16 cellular contexts compared by ENCODE assay signal in the genomic region with DNA sequence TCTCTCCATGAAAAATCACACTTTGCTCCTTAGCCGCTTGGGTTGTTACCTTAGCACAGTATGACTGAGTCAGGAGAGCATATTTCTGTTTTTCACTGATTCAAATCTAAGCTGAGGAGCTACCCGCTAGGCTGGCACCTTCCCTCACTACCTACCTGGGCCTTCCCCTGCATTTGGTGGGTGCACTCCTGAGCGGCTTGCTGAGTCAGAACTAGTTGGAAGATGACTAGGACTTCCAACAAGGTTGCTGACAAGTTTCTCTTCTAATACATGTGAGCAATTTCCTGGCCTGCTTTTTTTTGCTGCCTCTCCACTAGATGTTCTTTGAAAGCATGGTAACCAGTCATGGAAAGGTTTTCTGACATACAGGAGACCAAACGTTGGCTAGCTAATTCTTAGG. TPM values are rescaled to one million over a fixed set of nuclear protein-coding genes. Genes with fewer than 3 reads are reported as not detected.
DNase-seq lines count a peak whose midpoint lies in the region; ATAC-seq, FAIRE-seq and TF ChIP-seq lines count a peak whose summit lies in the region.
"Had no signal": no experiment of that assay in that cellular context is flagged by ENCODE, and none has a peak within 500 bp of the region (broad histone marks: within the 10 kb centered on the region; RNA-seq: fewer than 3 reads in every experiment).

No MANE protein-coding gene starts in this region.

- H3K9ac ChIP-seq in PC-3 (ENCODE audit: low read length) (no peak overlapping the region), keratinocyte (ENCODE audit: control insufficient read depth, extremely low read depth, insufficient read depth, low read length) (no peak overlapping the region)

- no peaks in the 10 kb centered on the region for H3K4me1 Mint-ChIP-seq in activated naive CD4-positive, alpha-beta T cell treated with anti-CD3 and anti-CD28 coated beads, Interleukin-2, amount 10 ng/mL, durations not matched to agents 7 days and 5 days
- peaks cover 21% of the 10 kb centered on the region for H3K4me1 Mint-ChIP-seq in HFFc6 (ENCODE audit: low read depth)
- H3K4me1 Mint-ChIP-seq: H9; stimulated activated memory B cell treated with anti-CD40 and anti-IgM and Interleukin-4, amounts not matched to agents 10 μg/mL and 1 μg/mL and 100 μg/mL, for 72 hours; T-helper 17 cell had no signal

- H3K9me1 ChIP-seq in keratinocyte (ENCODE audit: control insufficient read depth, extremely low read depth, insufficient read depth, low read length), result no peaks in the 10 kb centered on the region

- peak; percentile 28 to 95 for ATAC-seq in activated naive CD4-positive, alpha-beta T cell treated with anti-CD3 and anti-CD28 coated beads, Interleukin-2, amount 50 U/mL, for 72 hours
- ATAC-seq in PC-3, result peak; percentile 83
- ATAC-seq in GM19467 (IDR thresholded peaks at IDR 0.05; ENCODE audit: unreplicated experiment), result no peak
- ATAC-seq in pancreas, result no peak
- ATAC-seq: stimulated activated memory B cell treated with anti-CD40 and anti-IgM and Interleukin-4, amounts not matched to agents 10 μg/mL and 1 μg/mL and 100 μg/mL, for 72 hours; T-helper 17 cell had no signal

- H3K27ac ChIP-seq in PC-3 (ENCODE audit: low read length) (no peak overlapping the region), keratinocyte (ENCODE audit: control insufficient read depth, insufficient read depth, low read length) (peak overlapping the region; percentile 62), pancreas (no peak overlapping the region)
- H3K27ac ChIP-seq: ascending aorta, PC-9 had no signal

- H3K27me3 Mint-ChIP-seq in activated naive CD4-positive, alpha-beta T cell treated with anti-CD3 and anti-CD28 coated beads, Interleukin-2, amount 10 ng/mL, durations not matched to agents 7 days and 5 days, result peaks cover 3% of the 10 kb centered on the region
- H3K27me3 Mint-ChIP-seq in HFFc6 (ENCODE audit: insufficient read depth), result peaks cover 9% of the 10 kb centered on the region; the same call in 1 of the 2 replicates

- POLR2A ChIA-PET in PC-3 (lab: Charles Lee; ENCODE audit: unreplicated experiment), result no interaction called here

- no peaks in the 10 kb centered on the region for H3K9me3 Mint-ChIP-seq in activated naive CD4-positive, alpha-beta T cell treated with anti-CD3 and anti-CD28 coated beads, Interleukin-2, amount 50 U/mL, for 72 hours
- H3K9me3 Mint-ChIP-seq in activated naive CD4-positive, alpha-beta T cell treated with anti-CD3 and anti-CD28 coated beads, Interleukin-2, amount 10 ng/mL, durations not matched to agents 7 days and 5 days, result no peaks in the 10 kb centered on the region
- no peaks in the 10 kb centered on the region for H3K9me3 Mint-ChIP-seq in HFFc6
- H3K9me3 Mint-ChIP-seq: H9; stimulated activated memory B cell treated with anti-CD40 and anti-IgM and Interleukin-4, amounts not matched to agents 10 μg/mL and 1 μg/mL and 100 μg/mL, for 72 hours had no signal

- WGBS in pancreas, 2 donors, result 66 to 80% methylated on average over 4 of the region's 4 CpGs

- CTCF ChIA-PET in activated naive CD4-positive, alpha-beta T cell treated with anti-CD3 and anti-CD28 coated beads, Interleukin-2, amount 10 ng/mL, durations not matched to agents 7 days and 5 days (lab: Charles Lee), result no interaction called here
- CTCF ChIA-PET in PC-3 (lab: Charles Lee), result no interaction called here

- H4K20me1 ChIP-seq in PC-3 (ENCODE audit: low read length) (no peaks in the 10 kb centered on the region), keratinocyte (ENCODE audit: control insufficient read depth, extremely low read depth, insufficient read depth, low read length) (no peaks in the 10 kb centered on the region)

- BruUV-seq in PC-3 (replicated peaks; lab: Mats Ljungman, UMichigan), result no TSS peak

- H3K36me3 Mint-ChIP-seq in activated naive CD4-positive, alpha-beta T cell treated with anti-CD3 and anti-CD28 coated beads, Interleukin-2, amount 50 U/mL, for 72 hours, result no peaks in the 10 kb centered on the region
- no peaks in the 10 kb centered on the region for H3K36me3 Mint-ChIP-seq in activated naive CD4-positive, alpha-beta T cell treated with anti-CD3 and anti-CD28 coated beads, Interleukin-2, amount 10 ng/mL, durations not matched to agents 7 days and 5 days
- no peaks in the 10 kb centered on the region for H3K36me3 Mint-ChIP-seq in HFFc6 (ENCODE audit: low read depth)
- H3K36me3 Mint-ChIP-seq: stimulated activated memory B cell treated with anti-CD40 and anti-IgM and Interleukin-4, amounts not matched to agents 10 μg/mL and 1 μg/mL and 100 μg/mL, for 72 hours had no signal

- H3K36me3 ChIP-seq in PC-3 (ENCODE audit: low read depth, low read length) (no peaks in the 10 kb centered on the region), keratinocyte (ENCODE audit: control insufficient read depth in 2 of 2, extremely low read depth in 1 of 2, insufficient read depth in 2 of 2, low read length in 2 of 2) (no peaks in the 10 kb centered on the region), pancreas (no peaks in the 10 kb centered on the region)
- H3K36me3 ChIP-seq: ascending aorta, MG63 had no signal

- H3F3A ChIP-seq in PC-3 (ENCODE audit: low read length, unreplicated experiment), result no peaks in the 10 kb centered on the region

- H3K4me3 ChIP-seq in PC-3 (ENCODE audit: low read length) (no peak overlapping the region), keratinocyte (ENCODE audit: control insufficient read depth in 2 of 3, extremely low read depth in 1 of 3, insufficient read depth in 2 of 3, low read depth in 1 of 3, low read length in 3 of 3) (no peak overlapping the region), pancreas (no peak overlapping the region)
- H3K4me3 ChIP-seq: ascending aorta, MG63, PC-9 had no signal

- peak in 1 of 2 donors; percentile 11 for DNase-seq in activated naive CD4-positive, alpha-beta T cell treated with anti-CD3 and anti-CD28 coated beads, Interleukin-2, amount 50 U/mL, for 72 hours (ENCODE audit: low spot score in 2 of 2)
- DNase-seq in activated naive CD4-positive, alpha-beta T cell treated with anti-CD3 and anti-CD28 coated beads, Interleukin-2, amount 10 ng/mL, durations not matched to agents 7 days and 5 days, result no peak
- DNase-seq in HFFc6 (peak; percentile 28), PC-3 (peak; percentile 71), keratinocyte (ENCODE audit: low read depth, low spot score) (peak; percentile 30), pancreas (no peak), RKO (ENCODE audit: low spot score) (no peak)
- DNase-seq: effector memory CD4-positive, alpha-beta T cell; H9; MG63; occipital lobe; T-helper 17 cell had no signal

- no peak for TF ChIP-seq CTCF in HFFc6 (IDR thresholded peaks at IDR 0.05)
- TF ChIP-seq CTCF in PC-3 (conservative IDR thresholded peaks at IDR 0.05; ENCODE audit: low read depth, low read length), result no peak
- no peak for TF ChIP-seq CTCF in keratinocyte (optimal IDR thresholded peaks at IDR 0.05 in 1 of 3, IDR thresholded peaks at IDR 0.05 in 1 of 3, conservative IDR thresholded peaks at IDR 0.05 in 1 of 3; ENCODE audit: extremely low read depth in 1 of 3, insufficient read depth in 2 of 3, low read length in 3 of 3)
- no peak for TF ChIP-seq CTCF in pancreas (IDR thresholded peaks at IDR 0.05)

- H2AFZ ChIP-seq in PC-3 (ENCODE audit: low read length), result 0 out of 2 replicates have a peak overlapping the region, but pooled peaks have one; percentile 5
- no peak overlapping the region for H2AFZ ChIP-seq in keratinocyte (ENCODE audit: control insufficient read depth, low read length)
- H2AFZ ChIP-seq: PC-9 had no signal

- H3K27me3 ChIP-seq in PC-3 (ENCODE audit: low read length), result no peaks in the 10 kb centered on the region
- H3K27me3 ChIP-seq in keratinocyte (ENCODE audit: control insufficient read depth, extremely low read depth, insufficient read depth, low read length), result no peaks in the 10 kb centered on the region
- no peaks in the 10 kb centered on the region for H3K27me3 ChIP-seq in pancreas
- H3K27me3 ChIP-seq: ascending aorta, MG63 had no signal

- H3K4me3 Mint-ChIP-seq in activated naive CD4-positive, alpha-beta T cell treated with anti-CD3 and anti-CD28 coated beads, Interleukin-2, amount 10 ng/mL, durations not matched to agents 7 days and 5 days, result no peak overlapping the region
- H3K4me3 Mint-ChIP-seq in HFFc6, result no peak overlapping the region
- H3K4me3 Mint-ChIP-seq: H9; stimulated activated memory B cell treated with anti-CD40 and anti-IgM and Interleukin-4, amounts not matched to agents 10 μg/mL and 1 μg/mL and 100 μg/mL, for 72 hours; T-helper 17 cell had no signal

- peaks cover 11% of the 10 kb centered on the region for H3K4me1 ChIP-seq in PC-3 (ENCODE audit: insufficient read depth, low read length)
- H3K4me1 ChIP-seq in keratinocyte (ENCODE audit: control insufficient read depth, extremely low read depth, insufficient read depth, low read length), result peaks cover 29% of the 10 kb centered on the region
- H3K4me1 ChIP-seq in pancreas, result no peaks in the 10 kb centered on the region
- H3K4me1 ChIP-seq: ascending aorta had no signal

- peak overlapping the region in 1 of 2 donors; percentile 56 for H3K27ac Mint-ChIP-seq in activated naive CD4-positive, alpha-beta T cell treated with anti-CD3 and anti-CD28 coated beads, Interleukin-2, amount 50 U/mL, for 72 hours
- H3K27ac Mint-ChIP-seq in activated naive CD4-positive, alpha-beta T cell treated with anti-CD3 and anti-CD28 coated beads, Interleukin-2, amount 10 ng/mL, durations not matched to agents 7 days and 5 days, result no peak overlapping the region
- H3K27ac Mint-ChIP-seq in HFFc6, result no peak overlapping the region
- H3K27ac Mint-ChIP-seq: H9; stimulated activated memory B cell treated with anti-CD40 and anti-IgM and Interleukin-4, amounts not matched to agents 10 μg/mL and 1 μg/mL and 100 μg/mL, for 72 hours; T-helper 17 cell had no signal

- H3K79me2 ChIP-seq in PC-3 (ENCODE audit: low read length) (no peaks in the 10 kb centered on the region), keratinocyte (ENCODE audit: control insufficient read depth, insufficient read depth, low read length) (no peaks in the 10 kb centered on the region)

- intact Hi-C loops in PC-3 (cut with micrococcal nuclease), result no loop called here
- intact Hi-C loops in pancreas (cut with DNase I), result no loop called here

- H3K9me2 ChIP-seq in PC-3 (replicated peaks; ENCODE audit: low read length), result no peaks in the 10 kb centered on the region

- dilution Hi-C loops in keratinocyte (cut with MboI; ENCODE audit: extremely low pct_ligation_motif_present, low sequenced_read_pairs), result no loop called here

- no peaks in the 10 kb centered on the region for H3K9me3 ChIP-seq in PC-3 (ENCODE audit: low read length)
- H3K9me3 ChIP-seq in keratinocyte (ENCODE audit: control insufficient read depth, low read depth, low read length), result no peaks in the 10 kb centered on the region
- no peaks in the 10 kb centered on the region for H3K9me3 ChIP-seq in pancreas
- H3K9me3 ChIP-seq: ascending aorta, MG63 had no signal

- FAIRE-seq in keratinocyte (lab: Jason Lieb, UNC) (peak; percentile 97), pancreas (lab: Jason Lieb, UNC) (no peak)

- H3K4me2 ChIP-seq in PC-3 (ENCODE audit: low read length), result no peak overlapping the region
- peak overlapping the region; percentile 1 for H3K4me2 ChIP-seq in keratinocyte (ENCODE audit: control insufficient read depth, extremely low read depth, insufficient read depth, low read depth, low read length)
- H3K4me2 ChIP-seq: PC-9 had no signal

RNA-seq across cellular contexts. Expression of gene SEC61G, which starts 43.8 kb away (rescaled TPM):
- total RNA-seq in activated naive CD4-positive, alpha-beta T cell treated with anti-CD3 and anti-CD28 coated beads, Interleukin-2, amount 50 U/mL, for 72 hours, result 100 to 1,000 TPM in 1 of 2 donors, 10 to 100 TPM in 1; 95.1 to 161 TPM
- total RNA-seq in HFFc6 (2021; fragmentation: NEBNext Ultra II Directional; extraction: Animal tissue kit (Norgen Biotek cat#: 25700)), result 100 to 1,000 TPM; 189 to 300 (median 252) TPM
- total RNA-seq in PC-3 (2014; rRNA removed) (128 and 177 TPM in 2 replicates), pancreas (100 to 1,000 TPM in 2 of 6 donors, 10 to 100 TPM in 4; 61.9 to 108 (median 73.9) TPM)
- polyA plus RNA-seq in keratinocyte (96.3 to 308 TPM (median 191 TPM) in 3 replicates), pancreas (100 to 1,000 TPM; 128 to 275 TPM)
- polyA plus RNA-seq in keratinocyte (2011; ENCODE audit: low read depth), result 286 TPM
- 249 and 356 TPM in 2 replicates for polyA plus RNA-seq in keratinocyte (2011; cell fraction: cytosol; rRNA removed)
- 54.0 and 117 TPM in 2 replicates for polyA plus RNA-seq in keratinocyte (2011; cell fraction: nucleus; rRNA removed)
- 327 and 349 TPM in 2 replicates for polyA plus RNA-seq in keratinocyte (2012; ENCODE audit: low replicate concordance)
- polyA minus RNA-seq in keratinocyte, result 7.7 to 190 TPM (median 87.4 TPM) in 3 replicates
- 91.9 TPM for polyA minus RNA-seq in keratinocyte (2011; cell fraction: cytosol; rRNA and poly(A)+ RNA removed)
- 15.8 and 26.7 TPM in 2 replicates for polyA minus RNA-seq in keratinocyte (2011; cell fraction: nucleus; rRNA and poly(A)+ RNA removed)

Comparison
In these comparisons a context has a peak if more than half of its experiments do, and no peak if none do; other contexts are left out.
1. ATAC-seq: peak in activated naive CD4-positive, alpha-beta T cell treated with anti-CD3 and anti-CD28 coated beads, Interleukin-2, amount 50 U/mL, for 72 hours (2 of 2) and PC-3 (single experiment); none in GM19467 (single experiment) and pancreas (0 of 4).
2. DNase-seq: peak in HFFc6 (single experiment), PC-3 (single experiment) and keratinocyte (single experiment); none in activated naive CD4-positive, alpha-beta T cell treated with anti-CD3 and anti-CD28 coated beads, Interleukin-2, amount 10 ng/mL, durations not matched to agents 7 days and 5 days (single experiment), pancreas (0 of 6) and RKO (single experiment).